Comparison of ENCODE assay signal across 11 cellular contexts in genomic region chr2:97713296-97714083, GRCh38. TPM values are rescaled to one million over a fixed set of nuclear protein-coding genes. Genes with fewer than 3 reads are reported as not detected.
DNase-seq lines count a peak whose midpoint lies in the region; ATAC-seq and TF ChIP-seq lines count a peak whose summit lies in the region.
"Had no signal": no experiment of that assay in that cellular context is flagged by ENCODE, and none has a peak within 500 bp of the region (broad histone marks: within the 10 kb centered on the region; RNA-seq: fewer than 3 reads in every experiment).

Gene ZAP70, plus strand, starts transcription at chr2:97713576. Its CDS starts 10,461 bp downstream, at chr2:97724037.

- H3K9me3 ChIP-seq in esophagus (ENCODE audit: control insufficient read depth in 2 of 2, insufficient read depth in 1 of 2, low read depth in 1 of 2, low read length in 1 of 2) = no peaks in the 10 kb centered on the region

- H3K27ac Mint-ChIP-seq in activated CD8-positive, alpha-beta T cell treated with anti-CD3 and anti-CD28 coated beads, Interleukin-2, amount 10 ng/mL, durations not matched to agents 7 days and 5 days = peak within 1 kb of the TSS; percentile 98

- H3K27me3 ChIP-seq in esophagus (ENCODE audit: control insufficient read depth in 1 of 2, insufficient read depth in 2 of 2, low read length in 2 of 2) = no peaks in the 10 kb centered on the region

- peaks cover 50% of the 10 kb centered on the region for H3K36me3 Mint-ChIP-seq in activated CD8-positive, alpha-beta T cell treated with anti-CD3 and anti-CD28 coated beads, Interleukin-2, amount 10 ng/mL, durations not matched to agents 7 days and 5 days (ENCODE audit: low read depth)

- 72 to 74% methylated on average over 21 of the region's 21 CpGs for WGBS in esophagus, 2 donors

- peak; percentile 82 for DNase-seq in activated CD8-positive, alpha-beta T cell treated with anti-CD3 and anti-CD28 coated beads, Interleukin-2, amount 10 ng/mL, durations not matched to agents 7 days and 5 days
- peak; percentile 45 to 69 for DNase-seq in stimulated activated CD4-positive, alpha-beta T cell treated with anti-CD3 and anti-CD28 coated beads, Interleukin-4, amount 100 ng/mL, for 4 hours
- DNase-seq in Ammon's horn (ENCODE audit: low spot score) (no peak), foreskin melanocyte (no peak), HEK293T (ENCODE audit: extremely low spot score) (no peak)
- DNase-seq: SHP77 had no signal

- no peaks in the 10 kb centered on the region for H3K9me3 Mint-ChIP-seq in activated CD8-positive, alpha-beta T cell treated with anti-CD3 and anti-CD28 coated beads, Interleukin-2, amount 10 ng/mL, durations not matched to agents 7 days and 5 days (ENCODE audit: insufficient read depth)

- peak within 1 kb of the TSS; percentile 34 to 55 for H3K27ac ChIP-seq in esophagus (ENCODE audit: low read depth in 2 of 2, low read length in 1 of 2)

- H3K4me1 Mint-ChIP-seq in activated CD8-positive, alpha-beta T cell treated with anti-CD3 and anti-CD28 coated beads, Interleukin-2, amount 10 ng/mL, durations not matched to agents 7 days and 5 days (ENCODE audit: low read depth) = peaks cover 72% of the 10 kb centered on the region

- CTCF ChIA-PET in activated CD8-positive, alpha-beta T cell treated with anti-CD3 and anti-CD28 coated beads, Interleukin-2, amount 10 ng/mL, durations not matched to agents 7 days and 5 days (lab: Charles Lee) = interaction anchor here (0.8 to 15.9 kb wide), 13 partner anchors 15 to 751 kb away, joined by 3 to 265 read pairs (median 3); no protein-coding TSS in a partner anchor
- CTCF ChIA-PET in HEK293T (lab: Yijun Ruan, JAX) = interaction anchor here (1.0 to 1.1 kb wide), 2 partner anchors 27 to 169 kb away, joined by 3 read pairs; no protein-coding TSS in a partner anchor

- H3K4me1 ChIP-seq in esophagus (ENCODE audit: control insufficient read depth in 2 of 2, insufficient read depth in 2 of 2, low read length in 1 of 2) = no peaks in the 10 kb centered on the region

- no peaks in the 10 kb centered on the region for H3K36me3 ChIP-seq in esophagus (ENCODE audit: control insufficient read depth in 2 of 2, insufficient read depth in 2 of 2, low read length in 1 of 2)

- ATAC-seq in HG03432 (IDR thresholded peaks at IDR 0.05; ENCODE audit: unreplicated experiment) (peak; percentile 49), HG03520 (IDR thresholded peaks at IDR 0.05; ENCODE audit: unreplicated experiment) (no peak)
- peak; percentile 74 for ATAC-seq in activated CD8-positive, alpha-beta T cell treated with anti-CD3 and anti-CD28 coated beads, Interleukin-2, amount 10 ng/mL, durations not matched to agents 7 days and 5 days
- ATAC-seq: esophagus mucosa had no signal

- peak within 1 kb of the TSS in 1 of 2 donors; percentile 22 for H3K4me3 ChIP-seq in esophagus (ENCODE audit: low read depth in 1 of 2, low read length in 2 of 2)

- H3K27me3 Mint-ChIP-seq in activated CD8-positive, alpha-beta T cell treated with anti-CD3 and anti-CD28 coated beads, Interleukin-2, amount 10 ng/mL, durations not matched to agents 7 days and 5 days (ENCODE audit: low read depth) = no peaks in the 10 kb centered on the region

- POLR2A ChIA-PET in activated CD8-positive, alpha-beta T cell treated with anti-CD3 and anti-CD28 coated beads, Interleukin-2, amount 10 ng/mL, durations not matched to agents 7 days and 5 days (lab: Charles Lee) = interaction anchor here (0.7 to 3.4 kb wide), 18 partner anchors 10 to 750 kb away, joined by 3 to 14 read pairs (median 4); partner anchors contain the start of genes ACTR1B, ANKRD36B and COX5B
- POLR2A ChIA-PET in HEK293T (lab: Yijun Ruan, JAX) = no interaction called here

- peak within 1 kb of the TSS; percentile 93 for H3K4me3 Mint-ChIP-seq in activated CD8-positive, alpha-beta T cell treated with anti-CD3 and anti-CD28 coated beads, Interleukin-2, amount 10 ng/mL, durations not matched to agents 7 days and 5 days

TF ChIP-seq in HEK293T, 16 proteins besides CTCF, POLR2A, EP300 and RAD21:
- TF ChIP-seq HDGF (IDR thresholded peaks at IDR 0.05; ENCODE audit: borderline replicate concordance) (no peak), LEF1 (IDR thresholded peaks at IDR 0.05; ENCODE audit: borderline replicate concordance) (no peak)

RNA-seq across cellular contexts. Expression of gene ZAP70, which starts in this region (rescaled TPM):
- total RNA-seq in activated CD8-positive, alpha-beta T cell treated with anti-CD3 and anti-CD28 coated beads, Interleukin-2, amount 10 ng/mL, durations not matched to agents 7 days and 5 days = 100 to 1,000 TPM; 268 to 297 TPM
- polyA plus RNA-seq in esophagus = 1 to 10 TPM; 3.9 to 5.0 TPM
- total RNA-seq: renal cortical epithelial cell had no signal

Comparison
In these comparisons a context has a peak if more than half of its experiments do, and no peak if none do; other contexts are left out.
1. DNase-seq: peak in activated CD8-positive, alpha-beta T cell treated with anti-CD3 and anti-CD28 coated beads, Interleukin-2, amount 10 ng/mL, durations not matched to agents 7 days and 5 days (single experiment) and stimulated activated CD4-positive, alpha-beta T cell treated with anti-CD3 and anti-CD28 coated beads, Interleukin-4, amount 100 ng/mL, for 4 hours (2 of 2); none in Ammon's horn (single experiment), foreskin melanocyte (single experiment) and HEK293T (single experiment).